Comparison of ENCODE assay signal across 1 cellular context in the genomic region with DNA sequence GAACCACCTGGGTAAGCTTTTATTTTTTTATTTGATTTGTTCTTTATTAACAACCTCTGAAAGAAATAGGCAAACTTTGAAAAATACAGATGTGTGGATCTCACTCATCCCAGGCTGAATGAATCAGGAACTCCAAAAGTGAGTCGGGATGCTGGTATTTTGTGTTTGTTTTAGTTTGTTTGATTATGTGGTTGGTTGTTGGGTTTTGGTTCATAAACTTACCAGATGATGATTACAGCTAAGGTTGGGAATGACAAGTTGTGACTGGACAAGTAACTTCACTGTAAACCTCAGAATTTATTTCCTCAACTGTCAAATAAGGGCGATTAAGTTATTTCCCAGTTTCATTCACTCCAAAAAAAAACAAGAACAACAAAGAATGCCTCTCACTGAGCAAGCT.
TF ChIP-seq lines count a peak whose summit lies in the region.

No MANE protein-coding gene starts in this region.

TF ChIP-seq in SK-N-SH treated with all-trans-retinoic acid at 6 μM for 48 hours, 23 proteins besides CTCF, POLR2A, EP300 and RAD21 (continued from another document):
- TF ChIP-seq, protein P1, sequence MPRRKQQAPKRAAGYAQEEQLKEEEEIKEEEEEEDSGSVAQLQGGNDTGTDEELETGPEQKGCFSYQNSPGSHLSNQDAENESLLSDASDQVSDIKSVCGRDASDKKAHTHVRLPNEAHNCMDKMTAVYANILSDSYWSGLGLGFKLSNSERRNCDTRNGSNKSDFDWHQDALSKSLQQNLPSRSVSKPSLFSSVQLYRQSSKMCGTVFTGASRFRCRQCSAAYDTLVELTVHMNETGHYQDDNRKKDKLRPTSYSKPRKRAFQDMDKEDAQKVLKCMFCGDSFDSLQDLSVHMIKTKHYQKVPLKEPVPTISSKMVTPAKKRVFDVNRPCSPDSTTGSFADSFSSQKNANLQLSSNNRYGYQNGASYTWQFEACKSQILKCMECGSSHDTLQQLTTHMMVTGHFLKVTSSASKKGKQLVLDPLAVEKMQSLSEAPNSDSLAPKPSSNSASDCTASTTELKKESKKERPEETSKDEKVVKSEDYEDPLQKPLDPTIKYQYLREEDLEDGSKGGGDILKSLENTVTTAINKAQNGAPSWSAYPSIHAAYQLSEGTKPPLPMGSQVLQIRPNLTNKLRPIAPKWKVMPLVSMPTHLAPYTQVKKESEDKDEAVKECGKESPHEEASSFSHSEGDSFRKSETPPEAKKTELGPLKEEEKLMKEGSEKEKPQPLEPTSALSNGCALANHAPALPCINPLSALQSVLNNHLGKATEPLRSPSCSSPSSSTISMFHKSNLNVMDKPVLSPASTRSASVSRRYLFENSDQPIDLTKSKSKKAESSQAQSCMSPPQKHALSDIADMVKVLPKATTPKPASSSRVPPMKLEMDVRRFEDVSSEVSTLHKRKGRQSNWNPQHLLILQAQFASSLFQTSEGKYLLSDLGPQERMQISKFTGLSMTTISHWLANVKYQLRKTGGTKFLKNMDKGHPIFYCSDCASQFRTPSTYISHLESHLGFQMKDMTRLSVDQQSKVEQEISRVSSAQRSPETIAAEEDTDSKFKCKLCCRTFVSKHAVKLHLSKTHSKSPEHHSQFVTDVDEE (CRISPR knock-in tag; IDR thresholded peaks at IDR 0.05) = no peak
- TF ChIP-seq OSR1 (CRISPR knock-in tag; IDR thresholded peaks at IDR 0.05) (no peak), ESRRG (CRISPR knock-in tag; IDR thresholded peaks at IDR 0.05) (no peak), ZNF8 (CRISPR knock-in tag; IDR thresholded peaks at IDR 0.05) (no peak), BACH2 (CRISPR knock-in tag; IDR thresholded peaks at IDR 0.05; ENCODE audit: borderline replicate concordance) (no peak), ARNTL (CRISPR knock-in tag; IDR thresholded peaks at IDR 0.05; ENCODE audit: borderline replicate concordance, low read depth) (no peak), ZC3H10 (CRISPR knock-in tag; IDR thresholded peaks at IDR 0.05) (no peak), ZFP30 (CRISPR knock-in tag; IDR thresholded peaks at IDR 0.05) (no peak), GLIS3 (CRISPR knock-in tag; IDR thresholded peaks at IDR 0.05) (no peak), TCF4 (CRISPR knock-in tag; IDR thresholded peaks at IDR 0.05; ENCODE audit: borderline replicate concordance) (no peak), ISL1 (CRISPR knock-in tag; IDR thresholded peaks at IDR 0.05) (no peak), ZNF70 (CRISPR knock-in tag; IDR thresholded peaks at IDR 0.05) (no peak)
- TF ChIP-seq, protein P2, sequence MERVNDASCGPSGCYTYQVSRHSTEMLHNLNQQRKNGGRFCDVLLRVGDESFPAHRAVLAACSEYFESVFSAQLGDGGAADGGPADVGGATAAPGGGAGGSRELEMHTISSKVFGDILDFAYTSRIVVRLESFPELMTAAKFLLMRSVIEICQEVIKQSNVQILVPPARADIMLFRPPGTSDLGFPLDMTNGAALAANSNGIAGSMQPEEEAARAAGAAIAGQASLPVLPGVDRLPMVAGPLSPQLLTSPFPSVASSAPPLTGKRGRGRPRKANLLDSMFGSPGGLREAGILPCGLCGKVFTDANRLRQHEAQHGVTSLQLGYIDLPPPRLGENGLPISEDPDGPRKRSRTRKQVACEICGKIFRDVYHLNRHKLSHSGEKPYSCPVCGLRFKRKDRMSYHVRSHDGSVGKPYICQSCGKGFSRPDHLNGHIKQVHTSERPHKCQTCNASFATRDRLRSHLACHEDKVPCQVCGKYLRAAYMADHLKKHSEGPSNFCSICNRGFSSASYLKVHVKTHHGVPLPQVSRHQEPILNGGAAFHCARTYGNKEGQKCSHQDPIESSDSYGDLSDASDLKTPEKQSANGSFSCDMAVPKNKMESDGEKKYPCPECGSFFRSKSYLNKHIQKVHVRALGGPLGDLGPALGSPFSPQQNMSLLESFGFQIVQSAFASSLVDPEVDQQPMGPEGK (CRISPR knock-in tag; IDR thresholded peaks at IDR 0.05; ENCODE audit: borderline replicate concordance) = no peak
